In the genomic region with DNA sequence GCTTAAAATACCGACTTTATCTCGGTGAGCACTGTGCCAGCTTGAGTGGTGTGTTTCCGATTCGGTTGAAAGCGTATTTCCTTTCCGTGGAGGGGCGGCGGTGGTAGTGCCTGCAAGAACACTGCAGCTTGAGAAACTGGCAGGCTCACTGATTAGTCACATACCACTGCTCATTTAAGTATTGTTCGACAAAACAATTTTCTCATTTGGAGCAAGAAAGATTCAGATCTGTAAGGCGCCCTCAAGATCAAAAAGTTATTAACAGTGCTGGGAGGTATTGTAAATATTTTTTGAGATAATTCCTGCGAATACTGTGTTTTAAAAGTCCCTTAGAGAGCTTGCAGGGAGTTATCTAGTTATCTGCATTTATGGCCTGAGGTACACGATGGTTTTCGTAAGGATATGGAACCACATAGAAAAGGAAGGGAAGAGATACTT, we compare ENCODE assay signal across 8 cellular contexts. TPM values are rescaled to one million over a fixed set of nuclear protein-coding genes. Genes with fewer than 3 reads are reported as not detected.
DNase-seq lines count a peak whose midpoint lies in the region; ATAC-seq and TF ChIP-seq lines count a peak whose summit lies in the region.

No MANE protein-coding gene starts in this region.

- H3K27ac ChIP-seq in Karpas-422 (ENCODE audit: low read length), result peak overlapping the region; percentile 78
- peak overlapping the region; percentile 84 to 96 (median 94) for H3K27ac ChIP-seq in heart right ventricle
- peak overlapping the region; percentile 80 to 96 (median 96) for H3K27ac ChIP-seq in thyroid gland

- DNase-seq in Caki2 (ENCODE audit: low read depth) (peak; percentile 65), Karpas-422 (peak; percentile 85), T follicular helper cell (ENCODE audit: low read depth) (peak; percentile 53), adipocyte (ENCODE audit: low read depth) (peak; percentile 84), heart right ventricle (peak; percentile 59 to 66), pons (ENCODE audit: low spot score) (peak; percentile 56), thyroid gland (peak; percentile 96 to 97)

- ATAC-seq in heart right ventricle, result peak in 7 of 8 donors; percentile 30 to 76 (median 46)
- ATAC-seq in HG03432 (IDR thresholded peaks at IDR 0.05; ENCODE audit: unreplicated experiment), result no peak

- H3K9me3 ChIP-seq in Karpas-422 (ENCODE audit: low read length), result no peaks in the 10 kb centered on the region
- H3K9me3 ChIP-seq in adipocyte (ENCODE audit: control insufficient read depth, low read length), result no peaks in the 10 kb centered on the region
- no peaks in the 10 kb centered on the region for H3K9me3 ChIP-seq in heart right ventricle
- no peaks in the 10 kb centered on the region for H3K9me3 ChIP-seq in thyroid gland

- in situ Hi-C loops in Caki2 (cut with HindIII; ENCODE audit: low pct_unique_long_range_greater_than_20kb, low sequenced_read_pairs), result no loop called here

- H2AFZ ChIP-seq in Karpas-422 (ENCODE audit: low read length), result no peak overlapping the region

- H3K27me3 ChIP-seq in Karpas-422 (ENCODE audit: low read length), result no peaks in the 10 kb centered on the region
- H3K27me3 ChIP-seq in adipocyte (replicated peaks; ENCODE audit: control insufficient read depth, insufficient read depth, low read length), result no peaks in the 10 kb centered on the region
- H3K27me3 ChIP-seq in heart right ventricle, result peaks cover 0 to 13% (median 10%) of the 10 kb centered on the region in 7 donors
- H3K27me3 ChIP-seq in thyroid gland, result no peaks in the 10 kb centered on the region

- peak overlapping the region; percentile 100 for H3K4me3 ChIP-seq in Karpas-422 (ENCODE audit: low read length)
- peak overlapping the region; percentile 100 for H3K4me3 ChIP-seq in adipocyte (ENCODE audit: low read length)
- peak overlapping the region; percentile 82 to 100 (median 96) for H3K4me3 ChIP-seq in heart right ventricle
- H3K4me3 ChIP-seq in thyroid gland (replicated peaks in 1 of 3), result peak overlapping the region in 2 of 3 donors; percentile 95 to 99

- H3K4me1 ChIP-seq in Karpas-422 (ENCODE audit: low read length), result peaks cover 22% of the 10 kb centered on the region
- peaks cover 45% of the 10 kb centered on the region for H3K4me1 ChIP-seq in adipocyte (ENCODE audit: control insufficient read depth, insufficient read depth, low read length)
- peaks cover 8 to 62% (median 42%) of the 10 kb centered on the region in 9 donors for H3K4me1 ChIP-seq in heart right ventricle
- H3K4me1 ChIP-seq in thyroid gland, result peaks cover 41 to 47% of the 10 kb centered on the region in 2 donors

- intact Hi-C loops in heart right ventricle (cut with DNase I) (loop anchor here in 5 of 10 donors (5.0 to 10.0 kb wide), 4 partner anchors 163 to 336 kb away; a partner anchor contains a TSS), thyroid gland (cut with DNase I) (loop anchor here (5.0 to 10.0 kb wide), 2 partner anchors 168 to 336 kb away; a partner anchor contains a TSS)

- no peaks in the 10 kb centered on the region for H3K9me2 ChIP-seq in Karpas-422 (replicated peaks; ENCODE audit: insufficient read depth, low read length)

- H4K20me1 ChIP-seq in Karpas-422 (ENCODE audit: insufficient read depth, low read depth, low read length), result peaks cover 4% of the 10 kb centered on the region; the same call in 1 of the 2 replicates

- no peak for TF ChIP-seq CTCF in heart right ventricle (IDR thresholded peaks at IDR 0.05)
- no peak for TF ChIP-seq CTCF in thyroid gland (IDR thresholded peaks at IDR 0.05)

- 0 to 1% methylated on average over 13 of the region's 13 CpGs for WGBS in heart right ventricle, 2 donors
- WGBS in thyroid gland, 2 donors, result 0% methylated on average over 13 of the region's 13 CpGs

- TF ChIP-seq POLR2A in thyroid gland (IDR thresholded peaks at IDR 0.05), result peak in 1 of 2 donors; percentile 54

- peak overlapping the region; percentile 99 for H3K9ac ChIP-seq in Karpas-422 (ENCODE audit: low read length)
- H3K9ac ChIP-seq in adipocyte (ENCODE audit: low read length), result peak overlapping the region; percentile 100

- peak overlapping the region; percentile 89 for H3K4me2 ChIP-seq in Karpas-422 (ENCODE audit: low read depth, low read length, poor library complexity, severe bottlenecking)

- H3K36me3 ChIP-seq in Karpas-422 (ENCODE audit: insufficient read depth, low read length) (no peaks in the 10 kb centered on the region), adipocyte (ENCODE audit: control insufficient read depth, insufficient read depth, low read length, severe bottlenecking) (no peaks in the 10 kb centered on the region), heart right ventricle (no peaks in the 10 kb centered on the region), thyroid gland (no peaks in the 10 kb centered on the region)

- H3K79me2 ChIP-seq in Karpas-422 (ENCODE audit: low read length), result peaks cover 63% of the 10 kb centered on the region

RNA-seq across cellular contexts. Expression of a gene that starts 1.3 kb away (rescaled TPM):
- 27.0 and 40.4 TPM in 2 replicates for total RNA-seq in Caki2 (2014; rRNA removed; shearing (Covaris generic); ENCODE audit: low replicate concordance)
- 46.2 and 56.1 TPM in 2 replicates for total RNA-seq in Karpas-422 (2014; rRNA removed; shearing (Covaris generic); ENCODE audit: low replicate concordance)
- 10 to 100 TPM; 25.0 to 38.1 (median 29.4) TPM for total RNA-seq in heart right ventricle
- polyA plus RNA-seq in heart right ventricle, result 10 to 100 TPM in 1 of 2 donors, 1 to 10 TPM in 1; 9.2 to 18.2 TPM
- 100 to 1,000 TPM in 3 of 4 donors, 10 to 100 TPM in 1; 85.2 to 201 (median 124) TPM for total RNA-seq in thyroid gland

RNA-seq across cellular contexts. Expression of a gene that starts 4.5 kb away (rescaled TPM):
- not detected in 2 replicates for total RNA-seq in Caki2 (2014; rRNA removed; shearing (Covaris generic); ENCODE audit: low replicate concordance)
- not detected in 2 replicates for total RNA-seq in Karpas-422 (2014; rRNA removed; shearing (Covaris generic); ENCODE audit: low replicate concordance)
- under 1 TPM in 5 of 10 donors, not detected in 5; 0.07 to 0.11 (median 0.10) TPM for total RNA-seq in heart right ventricle
- polyA plus RNA-seq in heart right ventricle, result under 1 TPM in 1 of 2 donors, not detected in 1; 0.03 TPM
- under 1 TPM; 0.13 to 0.89 (median 0.60) TPM for total RNA-seq in thyroid gland
